Comparison of ENCODE assay signal across 1 cellular context in genomic region chrX:133376422-133376821, GRCh38.
TF ChIP-seq lines count a peak whose summit lies in the region.

No MANE protein-coding gene starts in this region.

TF ChIP-seq in H1, 55 proteins besides CTCF, POLR2A, EP300 and RAD21 (continued from another document):
- TF ChIP-seq POU5F1 (IDR thresholded peaks at IDR 0.05; ENCODE audit: low read depth, low read length) (no peak), BACH1 (IDR thresholded peaks at IDR 0.05; ENCODE audit: low read length) (no peak), NANOG (IDR thresholded peaks at IDR 0.05; ENCODE audit: insufficient read depth, low read depth, low read length, poor library complexity, severe bottlenecking) (no peak)
